22 cellular contexts compared by ENCODE assay signal in genomic region chr7:50954245-50954644, GRCh38.
A peak's percentile ranks its signal among the peaks of the same experiment; 100 is the strongest.
DNase-seq lines count a peak whose midpoint lies in the region; ATAC-seq and TF ChIP-seq lines count a peak whose summit lies in the region.
"Had no signal": no experiment of that assay in that cellular context is flagged by ENCODE, and none has a peak within 500 bp of the region (broad histone marks: within the 10 kb centered on the region; RNA-seq: fewer than 3 reads in every experiment).

No MANE protein-coding gene starts in this region.

- no peak for TF ChIP-seq POLR2A in body of pancreas (IDR thresholded peaks at IDR 0.05)

- peak overlapping the region; percentile 67 for H4K91ac ChIP-seq in trophoblast cell (ENCODE audit: low read depth, low read length)

- no peak for TF ChIP-seq CTCF in heart right ventricle (IDR thresholded peaks at IDR 0.05)
- no peak for TF ChIP-seq CTCF in Loucy (conservative IDR thresholded peaks at IDR 0.05; ENCODE audit: low read length)
- no peak for TF ChIP-seq CTCF in body of pancreas (IDR thresholded peaks at IDR 0.05)

- H3K9me3 ChIP-seq in heart right ventricle, result peaks cover 0 to 22% (median 8%) of the 10 kb centered on the region in 11 donors
- no peaks in the 10 kb centered on the region for H3K9me3 ChIP-seq in Loucy (ENCODE audit: insufficient read depth, low read depth, low read length)
- H3K9me3 ChIP-seq in body of pancreas, result no peaks in the 10 kb centered on the region
- no peaks in the 10 kb centered on the region for H3K9me3 ChIP-seq in trophoblast cell (ENCODE audit: insufficient read depth, low read depth, low read length)
- H3K9me3 ChIP-seq: HAP-1 had no signal

- H3K9ac ChIP-seq in Loucy (ENCODE audit: low read depth, low read length, poor library complexity, severe bottlenecking), result peak overlapping the region; percentile 2
- no peak overlapping the region for H3K9ac ChIP-seq in trophoblast cell (ENCODE audit: low read length)

- no peak overlapping the region for H3K23ac ChIP-seq in trophoblast cell (ENCODE audit: low read length)

- H3K27me3 ChIP-seq in heart right ventricle (no peaks in the 10 kb centered on the region), Loucy (ENCODE audit: insufficient read depth, low read length, poor library complexity, severe bottlenecking) (no peaks in the 10 kb centered on the region), body of pancreas (no peaks in the 10 kb centered on the region), trophoblast cell (ENCODE audit: insufficient read depth, low read length) (no peaks in the 10 kb centered on the region)

- no peak for ATAC-seq in heart right ventricle
- no peak for ATAC-seq in Right ventricle myocardium inferior
- ATAC-seq in body of pancreas, result no peak

- intact Hi-C loops in heart right ventricle (cut with DNase I), result loop anchor here in 3 of 10 donors (10.0 kb wide), 3 partner anchors 111 to 171 kb away; no protein-coding TSS in a partner anchor
- intact Hi-C loops in Right ventricle myocardium inferior (cut with DNase I), result no loop called here
- intact Hi-C loops in body of pancreas (cut with DNase I), result no loop called here

- no peak overlapping the region for H3K4ac ChIP-seq in trophoblast cell (ENCODE audit: low read depth, low read length)

- H2BK5ac ChIP-seq in trophoblast cell (ENCODE audit: low read depth, low read length, poor library complexity), result peak overlapping the region; percentile 22

- H4K12ac ChIP-seq in trophoblast cell (ENCODE audit: low read depth, low read length), result no peak overlapping the region

- H3K36me3 ChIP-seq in heart right ventricle, result no peaks in the 10 kb centered on the region
- H3K36me3 ChIP-seq in Loucy (ENCODE audit: insufficient read depth, low read length), result no peaks in the 10 kb centered on the region
- H3K36me3 ChIP-seq in body of pancreas (replicated peaks in 1 of 2; ENCODE audit: insufficient read depth in 1 of 2, low read depth in 2 of 2), result no peaks in the 10 kb centered on the region
- H3K36me3 ChIP-seq in trophoblast cell (ENCODE audit: control insufficient read depth in 1 of 2, insufficient read depth in 2 of 2, low read length in 2 of 2), result no peaks in the 10 kb centered on the region
- H3K36me3 ChIP-seq: HAP-1 had no signal

- H3K14ac ChIP-seq in trophoblast cell (ENCODE audit: low read length), result no peak overlapping the region

- H2AFZ ChIP-seq in Loucy (ENCODE audit: low read length) (peak overlapping the region; percentile 57), trophoblast cell (ENCODE audit: insufficient read depth, low read length, poor library complexity) (no peak overlapping the region)
- H2AFZ ChIP-seq: GM23338 had no signal

- peak overlapping the region; percentile 40 for H3K4me2 ChIP-seq in Loucy (ENCODE audit: low read depth, low read length, poor library complexity, severe bottlenecking)
- H3K4me2 ChIP-seq in trophoblast cell (ENCODE audit: low read length), result no peak overlapping the region
- H3K4me2 ChIP-seq: GM23338 had no signal

- H2AK5ac ChIP-seq in trophoblast cell (ENCODE audit: low read length), result no peak overlapping the region

- no peaks in the 10 kb centered on the region for H3K9me2 ChIP-seq in Loucy (replicated peaks; ENCODE audit: low read depth, low read length)

- H3K27ac ChIP-seq in heart right ventricle, result peak overlapping the region in 8 of 10 donors; percentile 8 to 61 (median 32)
- H3K27ac ChIP-seq in body of pancreas, result peak overlapping the region; percentile 77 to 91 (median 87)
- H3K27ac ChIP-seq in trophoblast cell (ENCODE audit: low read depth, low read length), result no peak overlapping the region

- no peak for DNase-seq in heart right ventricle
- DNase-seq in Right ventricle myocardium inferior (ENCODE audit: missing footprints), result no peak
- no peak for DNase-seq in body of pancreas
- no peak for DNase-seq in trophoblast cell
- DNase-seq in middle frontal gyrus (ENCODE audit: extremely low spot score, low spot score), result no peak
- DNase-seq in NCI-H526 (lab: John Stamatoyannopoulos, UW), result no peak
- DNase-seq in NCI-H2171 treated with DMSO at 0.1 percent for 48 hours (lab: John Stamatoyannopoulos, UW), result no peak
- DNase-seq: CD4-positive, alpha-beta T cell; COR-L47; DMS 273 treated with DMSO at 0.1 percent for 48 hours; DND-41; KBM-7; NCI-H1105; NCI-H146; NCI-H2029; NCI-H510A treated with DMSO at 0.1 percent for 48 hours; NCI-H82; OCI-M1; SHP77 had no signal

- H3F3A ChIP-seq in Loucy (ENCODE audit: low read depth), result no peaks in the 10 kb centered on the region

- H3K4me3 ChIP-seq in heart right ventricle (no peak overlapping the region), Loucy (ENCODE audit: low read length, poor library complexity, severe bottlenecking) (no peak overlapping the region), body of pancreas (no peak overlapping the region), trophoblast cell (ENCODE audit: low read depth, low read length) (no peak overlapping the region)
- H3K4me3 ChIP-seq: GM23338, HAP-1 had no signal

- no peak overlapping the region for H3K18ac ChIP-seq in trophoblast cell (ENCODE audit: low read length)

- peak overlapping the region; percentile 42 for H2BK12ac ChIP-seq in trophoblast cell (ENCODE audit: low read length)

- H3K79me2 ChIP-seq in Loucy (ENCODE audit: insufficient read depth, low read length), result no peaks in the 10 kb centered on the region
- H3K79me2 ChIP-seq in trophoblast cell (ENCODE audit: control insufficient read depth, insufficient read depth, low read length, poor library complexity), result no peaks in the 10 kb centered on the region

- 71 to 76% methylated on average over 4 of the region's 4 CpGs for WGBS in heart right ventricle, 2 donors
- WGBS in body of pancreas, 2 donors, result 59 to 65% methylated on average over 4 of the region's 4 CpGs
- WGBS in trophoblast cell (ENCODE audit: extremely low coverage, insufficient coverage, insufficient read length), result no CpG with 5 or more reads among the region's 4 CpGs

- no peak overlapping the region for H4K8ac ChIP-seq in trophoblast cell (ENCODE audit: low read depth, low read length)

- peaks cover 0 to 31% (median 20%) of the 10 kb centered on the region in 9 donors for H3K4me1 ChIP-seq in heart right ventricle
- peaks cover 8% of the 10 kb centered on the region for H3K4me1 ChIP-seq in Loucy (ENCODE audit: insufficient read depth, low read length, poor library complexity, severe bottlenecking)
- H3K4me1 ChIP-seq in body of pancreas, result peaks cover 59% of the 10 kb centered on the region
- H3K4me1 ChIP-seq in trophoblast cell (ENCODE audit: control insufficient read depth in 1 of 2, insufficient read depth in 2 of 2, low read length in 2 of 2), result peaks cover 9 to 10% of the 10 kb centered on the region in 2 experiments
- H3K4me1 ChIP-seq: HAP-1 had no signal

- H2BK120ac ChIP-seq in trophoblast cell (ENCODE audit: insufficient read depth, low read length, poor library complexity), result peak overlapping the region; percentile 45

- H4K20me1 ChIP-seq in Loucy (ENCODE audit: insufficient read depth, low read length, poor library complexity, severe bottlenecking), result no peaks in the 10 kb centered on the region

- H3K79me1 ChIP-seq in trophoblast cell (ENCODE audit: low read length), result peaks cover 8% of the 10 kb centered on the region
